Comparison of ENCODE assay signal across 1 cellular context in the genomic region with DNA sequence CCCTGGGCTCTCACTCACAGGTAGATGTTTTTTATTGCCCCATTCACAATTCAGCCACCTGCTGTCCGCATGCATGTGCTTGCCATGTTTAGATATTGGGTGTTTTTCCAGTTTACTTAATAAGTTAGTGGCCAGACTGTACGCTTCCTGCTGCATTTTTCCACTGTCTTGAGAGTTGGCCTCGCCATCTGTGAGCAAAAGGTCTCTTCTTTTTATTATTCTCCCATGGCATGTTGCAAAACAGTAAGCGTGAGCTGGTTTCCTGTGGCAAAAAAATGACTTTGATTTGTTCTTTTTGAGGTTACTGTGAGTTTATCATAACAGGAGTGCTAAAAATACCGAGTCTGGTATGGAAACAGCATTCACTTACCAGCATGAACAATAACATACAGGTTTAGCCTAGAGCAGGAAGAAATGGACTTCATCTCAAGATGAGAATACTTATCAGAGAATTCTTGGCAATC.
TF ChIP-seq lines count a peak whose summit lies in the region.

No MANE protein-coding gene starts in this region.

TF ChIP-seq in HCT116, 20 proteins besides CTCF, POLR2A, EP300 and RAD21 (continued from another document):
- TF ChIP-seq REST (IDR thresholded peaks at IDR 0.05; ENCODE audit: low read depth) (no peak), FOSL1 (IDR thresholded peaks at IDR 0.05; ENCODE audit: low read depth) (no peak)
- TF ChIP-seq, protein P1, sequence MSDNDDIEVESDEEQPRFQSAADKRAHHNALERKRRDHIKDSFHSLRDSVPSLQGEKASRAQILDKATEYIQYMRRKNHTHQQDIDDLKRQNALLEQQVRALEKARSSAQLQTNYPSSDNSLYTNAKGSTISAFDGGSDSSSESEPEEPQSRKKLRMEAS (IDR thresholded peaks at IDR 0.05), result no peak
- TF ChIP-seq, protein P2, sequence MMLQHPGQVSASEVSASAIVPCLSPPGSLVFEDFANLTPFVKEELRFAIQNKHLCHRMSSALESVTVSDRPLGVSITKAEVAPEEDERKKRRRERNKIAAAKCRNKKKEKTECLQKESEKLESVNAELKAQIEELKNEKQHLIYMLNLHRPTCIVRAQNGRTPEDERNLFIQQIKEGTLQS (IDR thresholded peaks at IDR 0.05), result no peak
